ENCODE assay signal across 17 cellular contexts in genomic region chr18:13242797-13243196, GRCh38.
"Had no signal": no experiment of that assay in that cellular context is flagged by ENCODE, and none has a peak within 500 bp of the region (broad histone marks: within the 10 kb centered on the region; RNA-seq: fewer than 3 reads in every experiment).

No MANE protein-coding gene starts in this region.

- H3K4me3 Mint-ChIP-seq: activated CD8-positive, alpha-beta T cell treated with anti-CD3 and anti-CD28 coated beads, Interleukin-2, amount 10 ng/mL, durations not matched to agents 7 days and 5 days; stimulated activated effector memory CD8-positive, alpha-beta T cell treated with anti-CD3 and anti-CD28 coated beads, Interleukin-12 subunit alpha, Interleukin-12 subunit beta, amount 100 ng/mL, for 72 hours; WTC11 had no signal

- H3K4me1 ChIP-seq: body of pancreas had no signal

- H3K27me3 ChIP-seq: body of pancreas had no signal

- H3K4me1 Mint-ChIP-seq: stimulated activated effector memory CD8-positive, alpha-beta T cell treated with anti-CD3 and anti-CD28 coated beads, Interleukin-12 subunit alpha, Interleukin-12 subunit beta, amount 100 ng/mL, for 72 hours had no signal

- H3K27ac Mint-ChIP-seq: activated CD8-positive, alpha-beta T cell treated with anti-CD3 and anti-CD28 coated beads, Interleukin-2, amount 10 ng/mL, durations not matched to agents 7 days and 5 days; activated naive CD4-positive, alpha-beta T cell treated with anti-CD3 and anti-CD28 coated beads, Interleukin-2, amount 50 U/mL, for 72 hours; stimulated activated effector memory CD8-positive, alpha-beta T cell treated with anti-CD3 and anti-CD28 coated beads, Interleukin-12 subunit alpha, Interleukin-12 subunit beta, amount 100 ng/mL, for 72 hours; WTC11 had no signal

- H3K27ac ChIP-seq: body of pancreas, psoas muscle had no signal

- H3K9me3 ChIP-seq: body of pancreas, psoas muscle had no signal

- H3K9me3 Mint-ChIP-seq: stimulated activated effector memory CD8-positive, alpha-beta T cell treated with anti-CD3 and anti-CD28 coated beads, Interleukin-12 subunit alpha, Interleukin-12 subunit beta, amount 100 ng/mL, for 72 hours; WTC11 had no signal

- ATAC-seq: activated CD8-positive, alpha-beta T cell treated with anti-CD3 and anti-CD28 coated beads, Interleukin-2, amount 10 ng/mL, durations not matched to agents 7 days and 5 days; activated naive CD4-positive, alpha-beta T cell treated with anti-CD3 and anti-CD28 coated beads, Interleukin-2, amount 50 U/mL, for 72 hours; body of pancreas; psoas muscle; sciatic nerve; stimulated activated effector memory CD8-positive, alpha-beta T cell treated with anti-CD3 and anti-CD28 coated beads, Interleukin-12 subunit alpha, Interleukin-12 subunit beta, amount 100 ng/mL, for 72 hours; WTC11 had no signal

- H3K4me3 ChIP-seq: body of pancreas, psoas muscle had no signal

- H3K36me3 Mint-ChIP-seq: activated naive CD4-positive, alpha-beta T cell treated with anti-CD3 and anti-CD28 coated beads, Interleukin-2, amount 50 U/mL, for 72 hours; stimulated activated effector memory CD8-positive, alpha-beta T cell treated with anti-CD3 and anti-CD28 coated beads, Interleukin-12 subunit alpha, Interleukin-12 subunit beta, amount 100 ng/mL, for 72 hours; WTC11 had no signal

- DNase-seq: activated CD4-positive, alpha-beta T cell treated with anti-CD3 and anti-CD28 coated beads for 4 hours; activated CD8-positive, alpha-beta T cell treated with anti-CD3 and anti-CD28 coated beads, Interleukin-2, amount 10 ng/mL, durations not matched to agents 7 days and 5 days; activated T-cell treated with anti-CD3 and anti-CD28 coated beads for 4 hours; amygdala; body of pancreas; central memory CD4-positive, alpha-beta T cell; effector CD8-positive, alpha-beta T cell; foreskin fibroblast; glutamatergic neuron; midbrain; psoas muscle; stimulated activated CD4-positive, alpha-beta T cell treated with anti-CD3 and anti-CD28 coated beads, Interleukin-1b, Interleukin-23, amount 100 ng/mL, for 48 hours; T-helper 2 cell had no signal
